ENCODE assay signal across 18 cellular contexts in the genomic region with DNA sequence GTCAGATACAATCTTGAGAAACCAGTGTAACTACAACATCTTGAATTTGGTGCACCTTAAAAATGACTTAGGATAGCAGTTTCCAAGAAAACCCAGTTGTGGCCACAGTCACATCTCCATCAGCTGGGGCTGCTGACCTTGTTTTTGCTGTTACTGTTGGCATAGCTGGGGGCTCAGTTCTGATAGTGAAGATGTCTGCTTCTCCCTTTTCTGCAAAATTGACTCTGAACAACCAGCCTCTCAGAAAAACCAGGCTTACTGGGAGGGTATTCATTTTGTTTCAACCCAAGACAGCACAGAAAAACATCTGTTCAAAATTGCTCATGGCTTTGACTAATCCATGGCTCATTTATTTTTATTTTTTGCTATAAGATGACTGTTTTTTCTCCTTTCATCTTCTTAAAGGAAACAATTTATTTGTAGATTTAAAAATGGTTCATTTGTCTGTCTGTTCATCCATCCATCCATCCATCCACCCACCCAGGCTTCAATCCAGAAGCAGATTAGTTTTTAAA. TPM values are rescaled to one million over a fixed set of nuclear protein-coding genes. Genes with fewer than 3 reads are reported as not detected.
"Had no signal": no experiment of that assay in that cellular context is flagged by ENCODE, and none has a peak within 500 bp of the region (broad histone marks: within the 10 kb centered on the region; RNA-seq: fewer than 3 reads in every experiment).

No MANE protein-coding gene starts in this region.

- H3K36me3 ChIP-seq: gastroesophageal sphincter, heart right ventricle had no signal

- H3K9me3 Mint-ChIP-seq: activated naive CD4-positive, alpha-beta T cell treated with anti-CD3 and anti-CD28 coated beads for 36 hours; activated naive CD8-positive, alpha-beta T cell treated with anti-CD3 and anti-CD28 coated beads, Interleukin-2, amount 50 U/mL, for 24 hours; memory B cell; WTC11 had no signal

- H3K27ac Mint-ChIP-seq: activated naive CD4-positive, alpha-beta T cell treated with anti-CD3 and anti-CD28 coated beads for 36 hours; activated naive CD8-positive, alpha-beta T cell treated with anti-CD3 and anti-CD28 coated beads, Interleukin-2, amount 50 U/mL, for 24 hours; memory B cell; WTC11 had no signal

- H3K4me1 Mint-ChIP-seq: activated naive CD8-positive, alpha-beta T cell treated with anti-CD3 and anti-CD28 coated beads, Interleukin-2, amount 50 U/mL, for 24 hours; memory B cell had no signal

- H3K9me3 ChIP-seq: gastroesophageal sphincter, heart right ventricle, spleen, tibial nerve had no signal

- H3K27me3 Mint-ChIP-seq: activated naive CD8-positive, alpha-beta T cell treated with anti-CD3 and anti-CD28 coated beads, Interleukin-2, amount 50 U/mL, for 24 hours; memory B cell had no signal

- H3K36me3 Mint-ChIP-seq: WTC11 had no signal

- FAIRE-seq: TTC549 had no signal

- H3K4me1 ChIP-seq: gastroesophageal sphincter, tibial nerve had no signal

- H3K4me3 Mint-ChIP-seq: activated naive CD4-positive, alpha-beta T cell treated with anti-CD3 and anti-CD28 coated beads for 36 hours; activated naive CD8-positive, alpha-beta T cell treated with anti-CD3 and anti-CD28 coated beads, Interleukin-2, amount 50 U/mL, for 24 hours; memory B cell; WTC11 had no signal

- H3K4me3 ChIP-seq: gastroesophageal sphincter, heart right ventricle, spleen, tibial nerve had no signal

- H3K27ac ChIP-seq: epithelial cell of prostate, gastroesophageal sphincter, spleen, tibial nerve had no signal

- ATAC-seq: activated naive CD8-positive, alpha-beta T cell treated with anti-CD3 and anti-CD28 coated beads, Interleukin-2, amount 50 U/mL, for 24 hours; gastroesophageal sphincter; sciatic nerve; WTC11 had no signal

- H3K27me3 ChIP-seq: gastroesophageal sphincter, heart right ventricle, spleen, tibial nerve had no signal

- DNase-seq: activated CD4-positive, alpha-beta T cell treated with anti-CD3 and anti-CD28 coated beads for 4 hours; activated CD8-positive, alpha-beta memory T cell treated with anti-CD3 and anti-CD28 coated beads for 24 hours; activated naive CD4-positive, alpha-beta T cell treated with anti-CD3 and anti-CD28 coated beads for 36 hours; activated naive CD8-positive, alpha-beta T cell treated with anti-CD3 and anti-CD28 coated beads, Interleukin-2, amount 50 U/mL, for 24 hours; aorta; heart right ventricle; left ventricle myocardium superior; spleen; stimulated activated CD4-positive, alpha-beta T cell treated with anti-CD3 and anti-CD28 coated beads, Interleukin-2, amount 100 ng/mL, for 24 hours; SW 1271 had no signal

RNA-seq across cellular contexts. Expression of a gene that starts 53.1 kb away (rescaled TPM):
- total RNA-seq: dermis microvascular lymphatic vessel endothelial cell had no signal
